Comparison of ENCODE assay signal across 11 cellular contexts in the genomic region with DNA sequence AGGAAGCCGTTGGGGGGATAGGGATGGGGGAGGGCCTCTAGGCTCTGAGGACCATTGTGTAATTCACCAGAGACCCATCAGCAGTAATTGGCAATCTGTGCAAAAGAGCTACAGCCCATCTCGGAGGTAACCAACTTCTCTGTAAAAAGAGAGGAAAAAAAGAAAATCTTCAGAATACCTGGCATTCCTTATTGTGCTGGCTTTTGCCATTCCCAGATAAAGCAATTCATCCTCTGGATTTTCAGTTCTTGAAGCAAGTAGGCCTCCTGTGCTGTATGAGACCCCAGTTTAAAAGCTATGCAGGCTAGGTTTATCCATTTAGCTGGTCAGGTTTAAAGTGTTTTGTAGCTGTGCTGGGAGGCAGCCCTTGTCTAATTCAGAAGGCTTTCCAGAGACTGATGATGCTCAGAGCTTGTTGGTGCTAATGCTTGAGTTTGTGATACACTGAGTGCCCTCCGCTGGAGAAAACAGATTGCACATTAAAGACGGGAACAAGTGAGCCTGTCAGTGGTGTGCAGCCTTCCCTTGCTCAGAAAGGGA. TPM values are rescaled to one million over a fixed set of nuclear protein-coding genes. Genes with fewer than 3 reads are reported as not detected.
DNase-seq lines count a peak whose midpoint lies in the region; ATAC-seq and TF ChIP-seq lines count a peak whose summit lies in the region.
"Had no signal": no experiment of that assay in that cellular context is flagged by ENCODE, and none has a peak within 500 bp of the region (broad histone marks: within the 10 kb centered on the region; RNA-seq: fewer than 3 reads in every experiment).

A gene (minus strand): TSS at position 446 of the 540 bp plus-strand sequence.

- H2AFZ ChIP-seq in neural cell (ENCODE audit: low read depth, low read length) = peak within 1 kb of the TSS; percentile 40

- H3K9me2 ChIP-seq in neural cell (ENCODE audit: insufficient read depth, low read length) = no peaks in the 10 kb centered on the region

- peak within 1 kb of the TSS; percentile 62 for H3K4me2 ChIP-seq in neural cell (ENCODE audit: low read length)

- H4K20me1 ChIP-seq in neural cell (ENCODE audit: insufficient read depth) = no peaks in the 10 kb centered on the region

- peak; percentile 92 for TF ChIP-seq RAD21 in neural cell (conservative IDR thresholded peaks at IDR 0.05)

- H3K36me3 Mint-ChIP-seq in endothelial cell (ENCODE audit: low read depth, unreplicated experiment) = no peaks in the 10 kb centered on the region
- peaks cover 0 to 1% of the 10 kb centered on the region in 2 donors for H3K36me3 Mint-ChIP-seq in activated T-cell treated with anti-CD3 and anti-CD28 coated beads, Interleukin-2, amount 50 U/mL, for 72 hours (ENCODE audit: insufficient read depth in 2 of 2)

- H3K4me3 Mint-ChIP-seq in endothelial cell (ENCODE audit: unreplicated experiment) = peak within 1 kb of the TSS; percentile 44
- no peak within 1 kb of the TSS for H3K4me3 Mint-ChIP-seq in activated T-cell treated with anti-CD3 and anti-CD28 coated beads, Interleukin-2, amount 50 U/mL, for 72 hours

- TF ChIP-seq EP300 in neural cell (conservative IDR thresholded peaks at IDR 0.05; ENCODE audit: poor library complexity, severe bottlenecking) = peak; percentile 46

- in situ Hi-C loops in HAP-1 (cut with MboI; ENCODE audit: low sequenced_read_pairs) = loop anchor here (25.0 kb wide), 1 partner anchor 135 kb away; no protein-coding TSS in a partner anchor

- peaks cover 13% of the 10 kb centered on the region for H3K4me1 Mint-ChIP-seq in endothelial cell (ENCODE audit: unreplicated experiment)
- no peaks in the 10 kb centered on the region for H3K4me1 Mint-ChIP-seq in activated T-cell treated with anti-CD3 and anti-CD28 coated beads, Interleukin-2, amount 50 U/mL, for 72 hours (ENCODE audit: low read depth)

- H3K9ac ChIP-seq in neural cell (ENCODE audit: low read length) = peak within 1 kb of the TSS; percentile 81

- peak; percentile 21 to 43 for DNase-seq in HAP-1 (ENCODE audit: low spot score in 2 of 2)
- DNase-seq in NCI-H69 (lab: John Stamatoyannopoulos, UW) = peak; percentile 10
- DNase-seq in endothelial cell (ENCODE audit: low spot score) = peak; percentile 9
- no peak for DNase-seq in activated CD4-positive, alpha-beta T cell treated with anti-CD3 and anti-CD28 coated beads for 4 hours
- no peak for DNase-seq in cerebellar nuclear complex (lab: John Stamatoyannopoulos, UW)
- DNase-seq in activated T-cell treated with anti-CD3 and anti-CD28 coated beads, Interleukin-2, amount 50 U/mL, for 72 hours = no peak
- DNase-seq: NCI-H187, thyroid gland had no signal

- no peaks in the 10 kb centered on the region for H3K27me3 ChIP-seq in HAP-1 (ENCODE audit: low read depth)
- H3K27me3 ChIP-seq in neural cell (ENCODE audit: insufficient read depth, low read depth, low read length) = no peaks in the 10 kb centered on the region
- H3K27me3 ChIP-seq: thyroid gland had no signal

- no peaks in the 10 kb centered on the region for H3K9me3 Mint-ChIP-seq in endothelial cell (ENCODE audit: unreplicated experiment)
- peaks cover 3 to 10% of the 10 kb centered on the region in 2 donors for H3K9me3 Mint-ChIP-seq in activated T-cell treated with anti-CD3 and anti-CD28 coated beads, Interleukin-2, amount 50 U/mL, for 72 hours

- no peak for ATAC-seq in GM21723 (IDR thresholded peaks at IDR 0.05; ENCODE audit: unreplicated experiment)
- no peak for ATAC-seq in activated T-cell treated with anti-CD3 and anti-CD28 coated beads, Interleukin-2, amount 50 U/mL, for 72 hours (replicated peaks in 1 of 2)
- ATAC-seq: HCT116 had no signal

- no peaks in the 10 kb centered on the region for H3K27me3 Mint-ChIP-seq in endothelial cell (ENCODE audit: unreplicated experiment)
- no peaks in the 10 kb centered on the region for H3K27me3 Mint-ChIP-seq in activated T-cell treated with anti-CD3 and anti-CD28 coated beads, Interleukin-2, amount 50 U/mL, for 72 hours (ENCODE audit: low read depth)

- TF ChIP-seq CTCF in endothelial cell (IDR thresholded peaks at IDR 0.05; ENCODE audit: unreplicated experiment) (no peak), neural cell (IDR thresholded peaks at IDR 0.05; ENCODE audit: poor library complexity, severe bottlenecking) (peak; percentile 87)

- peaks cover 7% of the 10 kb centered on the region for H3K4me1 ChIP-seq in HAP-1

- H3K4me3 ChIP-seq in HAP-1 (no peak within 1 kb of the TSS), neural cell (ENCODE audit: low read length) (peak within 1 kb of the TSS; percentile 69)
- H3K4me3 ChIP-seq: thyroid gland had no signal

- H3K79me2 ChIP-seq in neural cell (replicated peaks; ENCODE audit: insufficient read depth, low read length) = peaks cover 45% of the 10 kb centered on the region

- H3F3A ChIP-seq in neural cell (ENCODE audit: insufficient read depth, low read length, poor library complexity, severe bottlenecking) = peaks cover 2% of the 10 kb centered on the region

- H3K27ac ChIP-seq in neural cell (ENCODE audit: low read length) = peak within 1 kb of the TSS; percentile 93
- H3K27ac ChIP-seq: thyroid gland had no signal

- H3K27ac Mint-ChIP-seq in endothelial cell (ENCODE audit: unreplicated experiment) = no peak within 1 kb of the TSS
- no peak within 1 kb of the TSS for H3K27ac Mint-ChIP-seq in activated T-cell treated with anti-CD3 and anti-CD28 coated beads, Interleukin-2, amount 50 U/mL, for 72 hours

- no peaks in the 10 kb centered on the region for H3K9me3 ChIP-seq in HAP-1
- H3K9me3 ChIP-seq in neural cell (ENCODE audit: low read length) = no peaks in the 10 kb centered on the region
- H3K9me3 ChIP-seq: thyroid gland had no signal

- no peaks in the 10 kb centered on the region for H3K36me3 ChIP-seq in HAP-1 (replicated peaks)
- H3K36me3 ChIP-seq in neural cell (ENCODE audit: insufficient read depth, low read length) = no peaks in the 10 kb centered on the region
- H3K36me3 ChIP-seq: thyroid gland had no signal

TF ChIP-seq in neural cell, 6 proteins besides CTCF, POLR2A, EP300 and RAD21:
- peak; percentile 90 for TF ChIP-seq SMC3 (conservative IDR thresholded peaks at IDR 0.05; ENCODE audit: poor library complexity)
- TF ChIP-seq, protein P1, sequence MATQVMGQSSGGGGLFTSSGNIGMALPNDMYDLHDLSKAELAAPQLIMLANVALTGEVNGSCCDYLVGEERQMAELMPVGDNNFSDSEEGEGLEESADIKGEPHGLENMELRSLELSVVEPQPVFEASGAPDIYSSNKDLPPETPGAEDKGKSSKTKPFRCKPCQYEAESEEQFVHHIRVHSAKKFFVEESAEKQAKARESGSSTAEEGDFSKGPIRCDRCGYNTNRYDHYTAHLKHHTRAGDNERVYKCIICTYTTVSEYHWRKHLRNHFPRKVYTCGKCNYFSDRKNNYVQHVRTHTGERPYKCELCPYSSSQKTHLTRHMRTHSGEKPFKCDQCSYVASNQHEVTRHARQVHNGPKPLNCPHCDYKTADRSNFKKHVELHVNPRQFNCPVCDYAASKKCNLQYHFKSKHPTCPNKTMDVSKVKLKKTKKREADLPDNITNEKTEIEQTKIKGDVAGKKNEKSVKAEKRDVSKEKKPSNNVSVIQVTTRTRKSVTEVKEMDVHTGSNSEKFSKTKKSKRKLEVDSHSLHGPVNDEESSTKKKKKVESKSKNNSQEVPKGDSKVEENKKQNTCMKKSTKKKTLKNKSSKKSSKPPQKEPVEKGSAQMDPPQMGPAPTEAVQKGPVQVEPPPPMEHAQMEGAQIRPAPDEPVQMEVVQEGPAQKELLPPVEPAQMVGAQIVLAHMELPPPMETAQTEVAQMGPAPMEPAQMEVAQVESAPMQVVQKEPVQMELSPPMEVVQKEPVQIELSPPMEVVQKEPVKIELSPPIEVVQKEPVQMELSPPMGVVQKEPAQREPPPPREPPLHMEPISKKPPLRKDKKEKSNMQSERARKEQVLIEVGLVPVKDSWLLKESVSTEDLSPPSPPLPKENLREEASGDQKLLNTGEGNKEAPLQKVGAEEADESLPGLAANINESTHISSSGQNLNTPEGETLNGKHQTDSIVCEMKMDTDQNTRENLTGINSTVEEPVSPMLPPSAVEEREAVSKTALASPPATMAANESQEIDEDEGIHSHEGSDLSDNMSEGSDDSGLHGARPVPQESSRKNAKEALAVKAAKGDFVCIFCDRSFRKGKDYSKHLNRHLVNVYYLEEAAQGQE (IDR thresholded peaks at IDR 0.05; ENCODE audit: borderline replicate concordance) = peak; percentile 34
- no peak for TF ChIP-seq MXI1 (conservative IDR thresholded peaks at IDR 0.05; ENCODE audit: poor library complexity, severe bottlenecking)
- TF ChIP-seq TAF1 (IDR thresholded peaks at IDR 0.05; ENCODE audit: low read depth) = peak; percentile 21
- no peak for TF ChIP-seq EZH2 (IDR thresholded peaks at IDR 0.05; ENCODE audit: borderline replicate concordance, insufficient read depth, low read length, poor library complexity, severe bottlenecking)
- peak; percentile 58 for TF ChIP-seq POLR2AphosphoS5 (IDR thresholded peaks at IDR 0.05)

RNA-seq across cellular contexts. Expression of the gene that starts here (rescaled TPM):
- 1.8 TPM for total RNA-seq in endothelial cell (ENCODE audit: unreplicated experiment)
- 37.1 and 37.3 TPM in 2 replicates for polyA plus RNA-seq in neural cell
- 168 and 200 TPM in 2 replicates for polyA minus RNA-seq in neural cell
- total RNA-seq in activated T-cell treated with anti-CD3 and anti-CD28 coated beads, Interleukin-2, amount 50 U/mL, for 72 hours = not detected
- total RNA-seq: thyroid gland had no signal

Comparison
In these comparisons a context has a peak if more than half of its experiments do, and no peak if none do; other contexts are left out.
1. DNase-seq: peak in HAP-1 (2 of 2), NCI-H69 (single experiment) and endothelial cell (single experiment); none in activated CD4-positive, alpha-beta T cell treated with anti-CD3 and anti-CD28 coated beads for 4 hours (0 of 2), cerebellar nuclear complex (0 of 2) and activated T-cell treated with anti-CD3 and anti-CD28 coated beads, Interleukin-2, amount 50 U/mL, for 72 hours (0 of 2).